In genomic region chr7:99729501-99730261, GRCh38 we compare ENCODE assay signal across 13 cellular contexts. TPM values are rescaled to one million over a fixed set of nuclear protein-coding genes. Genes with fewer than 3 reads are reported as not detected.
DNase-seq lines count a peak whose midpoint lies in the region; ATAC-seq and TF ChIP-seq lines count a peak whose summit lies in the region.
"Had no signal": no experiment of that assay in that cellular context is flagged by ENCODE, and none has a peak within 500 bp of the region (broad histone marks: within the 10 kb centered on the region; RNA-seq: fewer than 3 reads in every experiment).

No MANE protein-coding gene starts in this region.

- no peak overlapping the region for H3K27ac ChIP-seq in coronary artery

- no peak for ATAC-seq in HG02970 (IDR thresholded peaks at IDR 0.05; ENCODE audit: low FRiP score, unreplicated experiment)
- no peak for ATAC-seq in GM21619 (IDR thresholded peaks at IDR 0.05; ENCODE audit: unreplicated experiment)

- no peak overlapping the region for H3K4me3 ChIP-seq in coronary artery
- H3K4me3 ChIP-seq: upper lobe of left lung had no signal

- no peak for TF ChIP-seq CTCF in coronary artery (IDR thresholded peaks at IDR 0.05)
- no peak for TF ChIP-seq CTCF in nephron progenitor cell (IDR thresholded peaks at IDR 0.05)

- no peaks in the 10 kb centered on the region for H3K4me1 Mint-ChIP-seq in nephron progenitor cell
- H3K4me1 Mint-ChIP-seq: activated CD4-positive, alpha-beta memory T cell treated with anti-CD3 and anti-CD28 coated beads, Interleukin-2, amount 10 ng/mL, durations not matched to agents 7 days and 5 days; memory B cell had no signal

- no peaks in the 10 kb centered on the region for H3K27me3 Mint-ChIP-seq in nephron progenitor cell (ENCODE audit: low read depth, poor library complexity)
- H3K27me3 Mint-ChIP-seq: activated CD4-positive, alpha-beta memory T cell treated with anti-CD3 and anti-CD28 coated beads, Interleukin-2, amount 10 ng/mL, durations not matched to agents 7 days and 5 days; memory B cell had no signal

- no peak overlapping the region for H3K4me3 Mint-ChIP-seq in nephron progenitor cell
- H3K4me3 Mint-ChIP-seq: activated CD4-positive, alpha-beta memory T cell treated with anti-CD3 and anti-CD28 coated beads, Interleukin-2, amount 10 ng/mL, durations not matched to agents 7 days and 5 days; memory B cell had no signal

- H3K27ac Mint-ChIP-seq in nephron progenitor cell: no peak overlapping the region
- H3K27ac Mint-ChIP-seq: activated CD4-positive, alpha-beta memory T cell treated with anti-CD3 and anti-CD28 coated beads, Interleukin-2, amount 10 ng/mL, durations not matched to agents 7 days and 5 days; memory B cell had no signal

- DNase-seq in ELF-1 (ENCODE audit: low read depth, low spot score) (peak; percentile 32), SK-MEL-5 (ENCODE audit: low read depth, low spot score) (peak; percentile 50), fibroblast of gingiva (ENCODE audit: low read depth) (peak; percentile 29), mucosa of gallbladder (ENCODE audit: low spot score) (peak; percentile 37), coronary artery (ENCODE audit: low spot score) (no peak), nephron progenitor cell (no peak)
- DNase-seq: activated CD4-positive, alpha-beta memory T cell treated with anti-CD3 and anti-CD28 coated beads, Interleukin-2, amount 10 ng/mL, durations not matched to agents 7 days and 5 days; MV-4-11; SK-N-SH had no signal

- no peaks in the 10 kb centered on the region for H3K36me3 Mint-ChIP-seq in nephron progenitor cell (ENCODE audit: low read depth)
- H3K36me3 Mint-ChIP-seq: memory B cell had no signal

- in situ Hi-C loops in SK-MEL-5 (cut with HindIII; ENCODE audit: low pct_unique_long_range_greater_than_20kb, low sequenced_read_pairs): no loop called here

- H3K9me3 Mint-ChIP-seq in nephron progenitor cell: no peaks in the 10 kb centered on the region
- H3K9me3 Mint-ChIP-seq: activated CD4-positive, alpha-beta memory T cell treated with anti-CD3 and anti-CD28 coated beads, Interleukin-2, amount 10 ng/mL, durations not matched to agents 7 days and 5 days; memory B cell had no signal

RNA-seq across cellular contexts. Expression of gene CYP3A7, which starts 5.3 kb away (rescaled TPM):
- not detected in 2 replicates for total RNA-seq in SK-MEL-5 (2014; rRNA removed; shearing (Covaris generic))
- polyA plus RNA-seq in SK-MEL-5 (2015; cell fraction: cytosol; rRNA removed): not detected in 2 replicates
- not detected in 2 replicates for polyA plus RNA-seq in SK-MEL-5 (2015; cell fraction: nucleus; rRNA removed)
- 92.6 TPM for total RNA-seq in mucosa of gallbladder
- total RNA-seq: activated CD4-positive, alpha-beta memory T cell treated with anti-CD3 and anti-CD28 coated beads, Interleukin-2, amount 10 ng/mL, durations not matched to agents 7 days and 5 days had no signal
- polyA plus RNA-seq: SK-N-SH had no signal

RNA-seq across cellular contexts. Expression of gene CYP3A5, which starts 49.9 kb away (rescaled TPM):
- not detected in 2 replicates for total RNA-seq in SK-MEL-5 (2014; rRNA removed; shearing (Covaris generic))
- polyA plus RNA-seq in SK-MEL-5 (2015; cell fraction: cytosol; rRNA removed): 0.20 TPM in 1 of 2 replicates, not detected in the other
- polyA plus RNA-seq in SK-MEL-5 (2015; cell fraction: nucleus; rRNA removed): 0.64 and 2.3 TPM in 2 replicates
- 223 TPM for total RNA-seq in mucosa of gallbladder
- total RNA-seq: activated CD4-positive, alpha-beta memory T cell treated with anti-CD3 and anti-CD28 coated beads, Interleukin-2, amount 10 ng/mL, durations not matched to agents 7 days and 5 days had no signal

RNA-seq across cellular contexts. Expression of gene CYP3A4, which starts 54.3 kb away (rescaled TPM):
- not detected in 2 replicates for total RNA-seq in SK-MEL-5 (2014; rRNA removed; shearing (Covaris generic))
- not detected in 2 replicates for polyA plus RNA-seq in SK-MEL-5 (2015; cell fraction: cytosol; rRNA removed)
- not detected in 2 replicates for polyA plus RNA-seq in SK-MEL-5 (2015; cell fraction: nucleus; rRNA removed)
- total RNA-seq in mucosa of gallbladder: 9.7 TPM
- total RNA-seq: activated CD4-positive, alpha-beta memory T cell treated with anti-CD3 and anti-CD28 coated beads, Interleukin-2, amount 10 ng/mL, durations not matched to agents 7 days and 5 days had no signal
- polyA plus RNA-seq: SK-N-SH had no signal

Comparison
In these comparisons a context has a peak if more than half of its experiments do, and no peak if none do; other contexts are left out.
1. DNase-seq: peak in ELF-1 (single experiment), SK-MEL-5 (single experiment), fibroblast of gingiva (single experiment) and mucosa of gallbladder (single experiment); none in coronary artery (single experiment) and nephron progenitor cell (single experiment).
2. RNA of gene CYP3A7, which starts 5.3 kb away (total RNA-seq): 92.6 TPM in mucosa of gallbladder (single experiment); not detected in SK-MEL-5; every median in the first group is over 10 times any median in the second.
3. RNA of gene CYP3A5, which starts 49.9 kb away (total RNA-seq): 223 TPM in mucosa of gallbladder (single experiment); not detected in SK-MEL-5; every median in the first group is over 100 times any median in the second.
4. RNA of gene CYP3A4, which starts 54.3 kb away (total RNA-seq): 9.7 TPM in mucosa of gallbladder (single experiment); not detected in SK-MEL-5; every median in the first group is over 10 times any median in the second.